Comparison of ENCODE assay signal across 10 cellular contexts in the genomic region with DNA sequence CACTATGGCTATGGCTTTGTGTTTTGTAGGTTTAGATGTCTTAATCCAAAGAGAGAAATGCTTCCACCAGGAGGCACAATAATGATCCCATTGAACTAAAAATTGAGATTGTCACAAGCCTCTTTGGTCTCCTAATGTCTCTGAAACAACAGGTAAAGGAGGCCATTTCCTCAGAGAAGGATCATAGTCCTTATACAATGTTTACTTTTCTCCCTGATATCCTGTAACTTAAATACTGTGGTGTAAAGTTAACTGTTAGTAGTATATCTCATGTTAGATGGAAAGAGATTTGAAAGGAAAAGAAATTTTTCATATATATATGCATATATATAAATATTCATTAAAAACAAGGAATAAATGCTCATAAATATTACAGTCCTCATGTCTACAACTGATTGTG.
"Had no signal": no experiment of that assay in that cellular context is flagged by ENCODE, and none has a peak within 500 bp of the region (broad histone marks: within the 10 kb centered on the region; RNA-seq: fewer than 3 reads in every experiment).

No MANE protein-coding gene starts in this region.

- DNase-seq: H9, HCEC 1CT, HFFc6, KBM-7 had no signal

- H3K27ac Mint-ChIP-seq: GM23338, H9, HFFc6, IgD-negative memory B cell had no signal

- H2AFZ ChIP-seq: GM23338 had no signal

- H3K4me1 Mint-ChIP-seq: IgD-negative memory B cell had no signal

- H3K36me3 Mint-ChIP-seq: IgD-negative memory B cell had no signal

- H3K4me3 ChIP-seq: GM23338 had no signal

- FAIRE-seq: H1, H54, HTR-8/SVneo had no signal

- H3K27me3 Mint-ChIP-seq: IgD-negative memory B cell had no signal

- ATAC-seq: GM23338 had no signal

- H3K9me3 Mint-ChIP-seq: H9 had no signal

- H3K4me2 ChIP-seq: GM23338 had no signal

- H3K27ac ChIP-seq: HL-60 had no signal

- H3K4me3 Mint-ChIP-seq: GM23338, H9, HFFc6, IgD-negative memory B cell had no signal
